ENCODE assay signal across 23 cellular contexts in genomic region chr20:53382263-53382844, GRCh38.
DNase-seq lines count a peak whose midpoint lies in the region; ATAC-seq and TF ChIP-seq lines count a peak whose summit lies in the region.
"Had no signal": no experiment of that assay in that cellular context is flagged by ENCODE, and none has a peak within 500 bp of the region (broad histone marks: within the 10 kb centered on the region; RNA-seq: fewer than 3 reads in every experiment).

No MANE protein-coding gene starts in this region.

- H3K4me3 Mint-ChIP-seq in type B pancreatic cell = peak overlapping the region; percentile 20
- H3K4me3 Mint-ChIP-seq: CD4-positive, alpha-beta T cell; H9; T-cell had no signal

- no peaks in the 10 kb centered on the region for H3K36me3 Mint-ChIP-seq in type B pancreatic cell
- H3K36me3 Mint-ChIP-seq: T-cell had no signal

- H3K27ac Mint-ChIP-seq in type B pancreatic cell = peak overlapping the region; percentile 20
- H3K27ac Mint-ChIP-seq: CD4-positive, alpha-beta T cell; H9; T-cell had no signal

- peak; percentile 39 for ATAC-seq in Right ventricle myocardium inferior
- no peak for ATAC-seq in right cardiac atrium
- peak; percentile 47 for ATAC-seq in left ventricle myocardium superior
- ATAC-seq: GM12878, T-cell had no signal

- 57% methylated on average over 7 of the region's 7 CpGs for WGBS in right cardiac atrium
- 37 to 52% methylated on average over 7 of the region's 7 CpGs for WGBS in testis, 2 donors

- H3K4me3 ChIP-seq in right cardiac atrium (ENCODE audit: low read length) (no peak overlapping the region), HEK293 (ENCODE audit: low read depth, low read length) (no peak overlapping the region), testis (no peak overlapping the region)
- H3K4me3 ChIP-seq: A549, GM12878 had no signal

- no peak for TF ChIP-seq POLR2A in testis (IDR thresholded peaks at IDR 0.05)

- no peak overlapping the region for H3K27ac ChIP-seq in right cardiac atrium (ENCODE audit: low read length)
- H3K27ac ChIP-seq in HEK293 (ENCODE audit: extremely low read depth, low read depth, low read length) = no peak overlapping the region
- no peak overlapping the region for H3K27ac ChIP-seq in testis
- H3K27ac ChIP-seq: A549, HL-60 had no signal

- intact Hi-C loops in Right ventricle myocardium inferior (cut with DNase I) = no loop called here
- intact Hi-C loops in right cardiac atrium (cut with DNase I) = no loop called here
- intact Hi-C loops in left ventricle myocardium superior (cut with micrococcal nuclease) = no loop called here
- intact Hi-C loops in testis (cut with DNase I; ENCODE audit: low total_unique reads) = no loop called here

- H3K27me3 Mint-ChIP-seq in type B pancreatic cell = no peaks in the 10 kb centered on the region
- H3K27me3 Mint-ChIP-seq: CD4-positive, alpha-beta T cell; T-cell had no signal

- H3K27me3 ChIP-seq in right cardiac atrium (ENCODE audit: control insufficient read depth, insufficient read depth) = no peaks in the 10 kb centered on the region
- no peaks in the 10 kb centered on the region for H3K27me3 ChIP-seq in testis

- no peaks in the 10 kb centered on the region for H3K9me3 Mint-ChIP-seq in type B pancreatic cell
- H3K9me3 Mint-ChIP-seq: CD4-positive, alpha-beta T cell; H9; T-cell had no signal

- no peaks in the 10 kb centered on the region for H3K9me3 ChIP-seq in right cardiac atrium (ENCODE audit: control insufficient read depth, low read length)
- no peaks in the 10 kb centered on the region for H3K9me3 ChIP-seq in HEK293 (ENCODE audit: control insufficient read depth, insufficient read depth, low read depth, low read length)
- H3K9me3 ChIP-seq in testis = no peaks in the 10 kb centered on the region
- H3K9me3 ChIP-seq: A549 had no signal

- peaks cover 41% of the 10 kb centered on the region for H3K4me1 Mint-ChIP-seq in type B pancreatic cell (ENCODE audit: unreplicated experiment)

- DNase-seq in Right ventricle myocardium inferior (ENCODE audit: missing footprints) = no peak
- DNase-seq in right cardiac atrium = no peak
- DNase-seq in left ventricle myocardium superior = no peak
- DNase-seq in type B pancreatic cell (ENCODE audit: extremely low spot score, unreplicated experiment) = no peak
- no peak for DNase-seq in NCI-H1105 treated with DMSO at 0.1 percent for 48 hours (lab: John Stamatoyannopoulos, UW)
- DNase-seq in testis = no peak
- DNase-seq: CD4-positive, alpha-beta T cell; COR-L47; DMS 273 treated with DMSO at 0.1 percent for 48 hours; DMS79 treated with DMSO at 0.1 percent for 48 hours; H9; KG1; NCI-H1105; NCI-H2081; NCI-H2171; NCI-H345; NCI-H526; OCI-M1; T-cell had no signal

- CTCF ChIA-PET in HEK293 (lab: Yijun Ruan, JAX) = interaction anchor here (0.9 to 1.0 kb wide), 2 partner anchors 16 to 44 kb away, joined by 3 to 5 read pairs; no protein-coding TSS in a partner anchor

- H3K4me1 ChIP-seq in right cardiac atrium (ENCODE audit: control insufficient read depth, insufficient read depth, low read length) = no peaks in the 10 kb centered on the region
- no peaks in the 10 kb centered on the region for H3K4me1 ChIP-seq in HEK293 (ENCODE audit: control insufficient read depth, insufficient read depth, low read length)
- no peaks in the 10 kb centered on the region for H3K4me1 ChIP-seq in testis
- H3K4me1 ChIP-seq: A549 had no signal

- TF ChIP-seq CTCF in HEK293 (tag by site-specific recombination; IDR thresholded peaks at IDR 0.05) = no peak
- no peak for TF ChIP-seq CTCF in type B pancreatic cell (conservative IDR thresholded peaks at IDR 0.05)
- TF ChIP-seq CTCF in testis (IDR thresholded peaks at IDR 0.05) = no peak

- POLR2A ChIA-PET in HEK293 (lab: Yijun Ruan, JAX) = no interaction called here

- no peaks in the 10 kb centered on the region for H3K36me3 ChIP-seq in HEK293 (ENCODE audit: control insufficient read depth in 2 of 2, insufficient read depth in 1 of 2, low read length in 2 of 2)
- no peaks in the 10 kb centered on the region for H3K36me3 ChIP-seq in testis (ENCODE audit: low read depth, missing control alignments)

TF ChIP-seq in HEK293, 187 proteins besides CTCF, POLR2A, EP300 and RAD21:
- no peak for TF ChIP-seq ZNF623 (tag by site-specific recombination; IDR thresholded peaks at IDR 0.05)
- TF ChIP-seq GLIS1 (tag by site-specific recombination; IDR thresholded peaks at IDR 0.05) = peak; percentile 16; the same call in 1 of the 2 replicates
TF ChIP-seq in HEK293: peak in this region for 1.

Comparison
In these comparisons a context has a peak if more than half of its experiments do, and no peak if none do; other contexts are left out.
1. ATAC-seq: peak in Right ventricle myocardium inferior (single experiment) and left ventricle myocardium superior (single experiment); none in right cardiac atrium (0 of 2).